Comparison of ENCODE assay signal across 9 cellular contexts in genomic region chr6:110017946-110018345, GRCh38. TPM values are rescaled to one million over a fixed set of nuclear protein-coding genes. Genes with fewer than 3 reads are reported as not detected.
"Had no signal": no experiment of that assay in that cellular context is flagged by ENCODE, and none has a peak within 500 bp of the region (broad histone marks: within the 10 kb centered on the region; RNA-seq: fewer than 3 reads in every experiment).

No MANE protein-coding gene starts in this region.

- H3K4me1 ChIP-seq: HAP-1 had no signal

- DNase-seq: GM23248, GOT3, H7, IMR-90, KG1 had no signal

- H3K9me3 ChIP-seq: HAP-1 had no signal

- H2AFZ ChIP-seq: GM23248 had no signal

- H3K4me3 ChIP-seq: GM23248, HAP-1, K562 had no signal

- H3K27ac ChIP-seq: GM23248 had no signal

- H3K9ac ChIP-seq: GM23248 had no signal

- H3K36me3 ChIP-seq: HAP-1 had no signal

RNA-seq across cellular contexts. Expression of gene GPR6, which starts 39.8 kb away (rescaled TPM):
- total RNA-seq: GM23248, H4, HT-29, IMR-90, K562 had no signal
- polyA plus RNA-seq: GM23248, IMR-90, K562 had no signal
